ENCODE assay signal across 1 cellular context in genomic region chr5:71455427-71456361, GRCh38.
A peak's percentile ranks its signal among the peaks of the same experiment; 100 is the strongest.
TF ChIP-seq lines count a peak whose summit lies in the region.

Gene BDP1, plus strand, starts transcription at chr5:71455651. Its CDS starts 227 bp downstream, at chr5:71455878.

TF ChIP-seq in HepG2, 621 proteins besides CTCF, POLR2A, EP300 and RAD21 (continued from another document and continues in another):
- TF ChIP-seq ARID3A (IDR thresholded peaks at IDR 0.05; ENCODE audit: low read depth, low read length): no peak; the same call in 1 of the 2 replicates
- peak; percentile 97 for TF ChIP-seq GMEB1 (CRISPR knock-in tag; IDR thresholded peaks at IDR 0.05; ENCODE audit: borderline replicate concordance)
- no peak for TF ChIP-seq ZSCAN20 (CRISPR knock-in tag; IDR thresholded peaks at IDR 0.05; ENCODE audit: borderline replicate concordance)
- peak; percentile 40; the same call in 1 of the 2 replicates for TF ChIP-seq NR2F2 (IDR thresholded peaks at IDR 0.05; ENCODE audit: borderline replicate concordance, low read depth)
- TF ChIP-seq ZNF503 (CRISPR knock-in tag; IDR thresholded peaks at IDR 0.05): 0 out of 2 replicates have a peak, but pooled peaks have one; percentile 60
- no peak for TF ChIP-seq ZBTB40 (IDR thresholded peaks at IDR 0.05)
- TF ChIP-seq ZBTB40 (CRISPR knock-in tag; IDR thresholded peaks at IDR 0.05): peak; percentile 70
- TF ChIP-seq MTA3 (CRISPR knock-in tag; IDR thresholded peaks at IDR 0.05): no peak
- no peak for TF ChIP-seq ZFP62 (CRISPR knock-in tag; IDR thresholded peaks at IDR 0.05)
- TF ChIP-seq RFX5 (IDR thresholded peaks at IDR 0.05; ENCODE audit: low read depth, low read length): peak; percentile 72; the same call in 1 of the 2 replicates
- TF ChIP-seq ZNF10 (CRISPR knock-in tag; IDR thresholded peaks at IDR 0.05; ENCODE audit: borderline replicate concordance, low read depth): no peak
- no peak for TF ChIP-seq TMF1 (CRISPR knock-in tag; IDR thresholded peaks at IDR 0.05; ENCODE audit: low read depth)
- no peak for TF ChIP-seq ZNF124 (CRISPR knock-in tag; IDR thresholded peaks at IDR 0.05)
- TF ChIP-seq SUZ12 (IDR thresholded peaks at IDR 0.05; ENCODE audit: low read depth, low read length): no peak
- no peak for TF ChIP-seq ZNF160 (CRISPR knock-in tag; IDR thresholded peaks at IDR 0.05)
- no peak for TF ChIP-seq BRD4 (CRISPR knock-in tag; IDR thresholded peaks at IDR 0.05)
- TF ChIP-seq EEA1 (CRISPR knock-in tag; IDR thresholded peaks at IDR 0.05; ENCODE audit: borderline replicate concordance): peak; percentile 85; the same call in 1 of the 2 replicates
- no peak for TF ChIP-seq AKNA (CRISPR knock-in tag; IDR thresholded peaks at IDR 0.05; ENCODE audit: borderline replicate concordance)
- no peak for TF ChIP-seq CBX2 (IDR thresholded peaks at IDR 0.05; ENCODE audit: low read depth, low read length)
- peak; percentile 73; the same call in 1 of the 2 replicates for TF ChIP-seq CBX2 (CRISPR knock-in tag; IDR thresholded peaks at IDR 0.05; ENCODE audit: low read depth)
- TF ChIP-seq RBM22 (optimal IDR thresholded peaks at IDR 0.05; ENCODE audit: low read length): peak; percentile 78
- TF ChIP-seq HBP1 (CRISPR knock-in tag; IDR thresholded peaks at IDR 0.05; ENCODE audit: low read depth): peak; percentile 77; the same call in 1 of the 2 replicates
- peak; percentile 95 for TF ChIP-seq ZNF501 (CRISPR knock-in tag; IDR thresholded peaks at IDR 0.05)
- TF ChIP-seq ZNF598 (CRISPR knock-in tag; IDR thresholded peaks at IDR 0.05; ENCODE audit: borderline replicate concordance): peak; percentile 72; the same call in 1 of the 2 replicates
- no peak for TF ChIP-seq ZBED4 (CRISPR knock-in tag; IDR thresholded peaks at IDR 0.05; ENCODE audit: borderline replicate concordance)
- TF ChIP-seq DR1 (CRISPR knock-in tag; IDR thresholded peaks at IDR 0.05): peak; percentile 53; the same call in 1 of the 2 replicates
